ENCODE assay signal across 19 cellular contexts in the genomic region with DNA sequence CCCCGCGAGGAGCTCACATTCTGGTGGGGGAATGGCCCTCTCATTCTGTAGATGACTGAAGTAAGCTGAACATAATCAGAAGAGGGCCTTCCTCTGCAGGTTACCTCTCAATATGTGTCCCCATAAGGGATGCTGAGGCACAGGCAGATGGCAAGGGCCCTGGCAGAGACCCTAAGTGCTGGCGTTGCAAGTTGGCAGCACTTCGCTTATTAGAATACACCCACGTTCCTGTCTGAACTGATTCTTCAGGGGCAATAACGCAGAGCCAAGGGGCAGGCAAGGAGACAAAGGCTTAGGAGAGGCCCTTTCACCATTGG. TPM values are rescaled to one million over a fixed set of nuclear protein-coding genes. Genes with fewer than 3 reads are reported as not detected.
DNase-seq lines count a peak whose midpoint lies in the region; ATAC-seq and TF ChIP-seq lines count a peak whose summit lies in the region.
"Had no signal": no experiment of that assay in that cellular context is flagged by ENCODE, and none has a peak within 500 bp of the region (broad histone marks: within the 10 kb centered on the region; RNA-seq: fewer than 3 reads in every experiment).

No MANE protein-coding gene starts in this region.

- no peaks in the 10 kb centered on the region for H3K9me3 ChIP-seq in T-helper 17 cell (ENCODE audit: control insufficient read depth, low read length, poor library complexity, severe bottlenecking)
- H3K9me3 ChIP-seq in neural cell (ENCODE audit: low read length) = no peaks in the 10 kb centered on the region
- H3K9me3 ChIP-seq: gastroesophageal sphincter, HAP-1, thyroid gland had no signal

- no peak overlapping the region for H3K4me2 ChIP-seq in neural cell (ENCODE audit: low read length)

- H3K4me3 ChIP-seq in neural cell (ENCODE audit: low read length) = no peak overlapping the region
- H3K4me3 ChIP-seq: gastroesophageal sphincter, HAP-1, K562, thyroid gland had no signal

- no peaks in the 10 kb centered on the region for H3K36me3 ChIP-seq in neural cell (ENCODE audit: insufficient read depth, low read length)
- H3K36me3 ChIP-seq: gastroesophageal sphincter, HAP-1, thyroid gland had no signal

- H3K9ac ChIP-seq in neural cell (ENCODE audit: low read length) = no peak overlapping the region

- ATAC-seq in T-helper 17 cell (no peak), HG03108 (IDR thresholded peaks at IDR 0.05; ENCODE audit: unreplicated experiment) (no peak)
- ATAC-seq: gastroesophageal sphincter had no signal

- TF ChIP-seq CTCF in LNCAP (IDR thresholded peaks at IDR 0.05) (peak; percentile 33; the same call in 1 of the 2 replicates), neural cell (IDR thresholded peaks at IDR 0.05; ENCODE audit: poor library complexity, severe bottlenecking) (no peak)

- no peaks in the 10 kb centered on the region for H3K79me2 ChIP-seq in neural cell (replicated peaks; ENCODE audit: insufficient read depth, low read length)

- peak overlapping the region; percentile 34 for H3K27ac Mint-ChIP-seq in T-helper 17 cell
- H3K27ac Mint-ChIP-seq: activated CD4-positive, alpha-beta T cell treated with anti-CD3 and anti-CD28 coated beads for 36 hours; stimulated activated naive CD8-positive, alpha-beta T cell treated with anti-CD3 and anti-CD28 coated beads, Interleukin-15, Interleukin-2, amounts not matched to agents 100 ng/mL and 50 ng/mL, for 24 hours; T-helper 1 cell treated with Interleukin-12 subunit alpha and Interleukin-12 subunit beta and Interleukin-4 antibody, amounts not matched to agents 30 μg/mL and 1 μg/mL, for 36 hours had no signal

- peaks cover 2% of the 10 kb centered on the region for H3K36me3 Mint-ChIP-seq in T-helper 17 cell (ENCODE audit: low read depth)

- H3K9me2 ChIP-seq in neural cell (ENCODE audit: insufficient read depth, low read length) = no peaks in the 10 kb centered on the region

- no peak overlapping the region for H3K27ac ChIP-seq in neural cell (ENCODE audit: low read length)
- H3K27ac ChIP-seq: gastroesophageal sphincter, thyroid gland had no signal

- H3K4me3 Mint-ChIP-seq in T-helper 17 cell = no peak overlapping the region
- H3K4me3 Mint-ChIP-seq: activated CD4-positive, alpha-beta T cell treated with anti-CD3 and anti-CD28 coated beads for 36 hours; activated naive CD8-positive, alpha-beta T cell treated with anti-CD3 and anti-CD28 coated beads, Interleukin-2, amount 50 U/mL, for 24 hours; stimulated activated naive CD8-positive, alpha-beta T cell treated with anti-CD3 and anti-CD28 coated beads, Interleukin-15, Interleukin-2, amounts not matched to agents 100 ng/mL and 50 ng/mL, for 24 hours; T-helper 1 cell treated with Interleukin-12 subunit alpha and Interleukin-12 subunit beta and Interleukin-4 antibody, amounts not matched to agents 30 μg/mL and 1 μg/mL, for 36 hours had no signal

- H3K4me1 Mint-ChIP-seq in T-helper 17 cell = peaks cover 10% of the 10 kb centered on the region

- H3F3A ChIP-seq in neural cell (ENCODE audit: insufficient read depth, low read length, poor library complexity, severe bottlenecking) = no peaks in the 10 kb centered on the region

- H3K27me3 ChIP-seq in neural cell (ENCODE audit: insufficient read depth, low read depth, low read length) = no peaks in the 10 kb centered on the region
- H3K27me3 ChIP-seq: thyroid gland had no signal

- TF ChIP-seq EP300 in neural cell (conservative IDR thresholded peaks at IDR 0.05; ENCODE audit: poor library complexity, severe bottlenecking) = no peak

- H4K20me1 ChIP-seq in neural cell (ENCODE audit: insufficient read depth) = no peaks in the 10 kb centered on the region

- H2AFZ ChIP-seq in neural cell (ENCODE audit: low read depth, low read length) = no peak overlapping the region

- DNase-seq in NCI-H1105 treated with DMSO at 0.1 percent for 48 hours (lab: John Stamatoyannopoulos, UW) = peak; percentile 26
- no peak for DNase-seq in NCI-H1105 (lab: John Stamatoyannopoulos, UW)
- DNase-seq in T-helper 17 cell = no peak
- no peak for DNase-seq in NCI-H748 (lab: John Stamatoyannopoulos, UW; ENCODE audit: unreplicated experiment)
- no peak for DNase-seq in stimulated activated CD4-positive, alpha-beta T cell treated with anti-CD3 and anti-CD28 coated beads, Interleukin-12 subunit alpha, Interleukin-12 subunit beta, amount 100 ng/mL, for 4 hours

- H3K27me3 Mint-ChIP-seq in T-helper 17 cell = peaks cover 64% of the 10 kb centered on the region

- TF ChIP-seq RAD21 in neural cell (conservative IDR thresholded peaks at IDR 0.05) = no peak

TF ChIP-seq in neural cell, 6 proteins besides CTCF, POLR2A, EP300 and RAD21:
- TF ChIP-seq SMC3 (conservative IDR thresholded peaks at IDR 0.05; ENCODE audit: poor library complexity) (peak; percentile 68), POLR2AphosphoS5 (IDR thresholded peaks at IDR 0.05) (no peak)

RNA-seq across cellular contexts. Expression of a gene that starts 56.6 kb away (rescaled TPM):
- not detected for total RNA-seq in T-helper 17 cell
- not detected in 2 replicates for polyA plus RNA-seq in neural cell
- polyA minus RNA-seq in neural cell = not detected in 2 replicates
- total RNA-seq: activated CD4-positive, alpha-beta T cell treated with anti-CD3 and anti-CD28 coated beads for 36 hours; endothelial cell of umbilical vein; K562; left lobe of liver; skeletal muscle tissue had no signal
- polyA plus RNA-seq: endothelial cell of umbilical vein, K562 had no signal
